In the genomic region with DNA sequence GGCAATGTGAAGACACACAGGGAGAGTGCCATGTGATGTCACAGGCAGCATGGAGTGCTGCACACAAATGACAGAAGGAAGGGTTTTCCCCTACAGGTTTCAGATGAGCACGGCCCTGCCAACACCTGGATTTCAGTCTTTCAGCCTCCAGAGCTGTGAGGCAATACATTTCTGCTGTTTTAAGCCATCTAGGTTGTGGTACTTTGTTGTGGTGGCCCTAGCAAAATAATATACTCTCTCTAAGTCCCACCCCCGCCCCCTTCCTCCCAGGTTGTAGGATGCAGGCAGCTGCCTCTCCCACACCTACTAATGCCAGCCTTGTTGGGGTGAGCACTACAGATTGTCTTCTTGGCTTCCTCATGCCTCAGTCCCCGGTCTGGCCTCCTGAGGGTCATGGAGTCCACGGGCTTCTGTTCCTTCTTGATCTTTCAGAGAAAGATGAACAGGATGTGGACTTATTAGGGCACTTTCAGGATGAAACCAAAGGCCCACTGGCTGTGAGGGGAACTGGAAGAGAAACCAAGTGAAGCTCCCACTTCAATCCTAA, we compare ENCODE assay signal across 9 cellular contexts.
A peak's percentile ranks its signal among the peaks of the same experiment; 100 is the strongest.
DNase-seq lines count a peak whose midpoint lies in the region; ATAC-seq and TF ChIP-seq lines count a peak whose summit lies in the region.
"Had no signal": no experiment of that assay in that cellular context is flagged by ENCODE, and none has a peak within 500 bp of the region (broad histone marks: within the 10 kb centered on the region; RNA-seq: fewer than 3 reads in every experiment).

No MANE protein-coding gene starts in this region.

- H3K9me3 Mint-ChIP-seq in activated B cell treated with CpG ODN at 0.5 μM for 24 hours, result no peaks in the 10 kb centered on the region
- no peaks in the 10 kb centered on the region for H3K9me3 Mint-ChIP-seq in Caco-2 (ENCODE audit: unreplicated experiment)

- intact Hi-C loops in activated B cell treated with CpG ODN at 0.5 μM for 24 hours (cut with micrococcal nuclease) (no loop called here), Caco-2 (cut with micrococcal nuclease; ENCODE audit: unreplicated experiment) (no loop called here)

- POLR2A ChIA-PET in activated B cell treated with CpG ODN at 0.5 μM for 24 hours (lab: Charles Lee), result no interaction called here
- POLR2A ChIA-PET in Caco-2 (lab: Charles Lee), result no interaction called here

- H3K27ac Mint-ChIP-seq in activated B cell treated with CpG ODN at 0.5 μM for 24 hours (no peak overlapping the region), Caco-2 (ENCODE audit: unreplicated experiment) (no peak overlapping the region)

- H3K36me3 Mint-ChIP-seq in activated B cell treated with CpG ODN at 0.5 μM for 24 hours (ENCODE audit: low read depth) (no peaks in the 10 kb centered on the region), Caco-2 (ENCODE audit: insufficient read depth, unreplicated experiment) (no peaks in the 10 kb centered on the region)

- BruUV-seq in Caco-2 (replicated peaks; lab: Mats Ljungman, UMichigan), result no TSS peak

- TF ChIP-seq CTCF in GM12864 (IDR thresholded peaks at IDR 0.05; ENCODE audit: low read depth, low read length, missing control alignments) (no peak), activated B cell treated with CpG ODN at 0.5 μM for 24 hours (IDR thresholded peaks at IDR 0.05) (no peak), Caco-2 (IDR thresholded peaks at IDR 0.05; ENCODE audit: insufficient read depth in 1 of 2, low read depth in 1 of 2, low read length in 1 of 2, severe bottlenecking in 1 of 2, unreplicated experiment in 1 of 2) (no peak)

- H3K9me3 ChIP-seq in Caco-2, result no peaks in the 10 kb centered on the region

- no peaks in the 10 kb centered on the region for H3K36me3 ChIP-seq in Caco-2 (ENCODE audit: control insufficient read depth, insufficient read depth, low read length)

- ATAC-seq in GM19351 (IDR thresholded peaks at IDR 0.05; ENCODE audit: unreplicated experiment), result peak; percentile 98
- ATAC-seq in HG02973 (IDR thresholded peaks at IDR 0.05; ENCODE audit: unreplicated experiment), result peak; percentile 98
- peak; percentile 73 for ATAC-seq in activated B cell treated with CpG ODN at 0.5 μM for 24 hours (ENCODE audit: low read depth)

- H3K27me3 ChIP-seq in Caco-2 (replicated peaks; ENCODE audit: control insufficient read depth, insufficient read depth, low read length), result no peaks in the 10 kb centered on the region

- H3K4me3 Mint-ChIP-seq in activated B cell treated with CpG ODN at 0.5 μM for 24 hours (no peak overlapping the region), Caco-2 (ENCODE audit: unreplicated experiment) (no peak overlapping the region)

- H3K4me1 Mint-ChIP-seq in activated B cell treated with CpG ODN at 0.5 μM for 24 hours (peaks cover 2% of the 10 kb centered on the region), Caco-2 (ENCODE audit: low read depth, unreplicated experiment) (no peaks in the 10 kb centered on the region)

- H3K27me3 Mint-ChIP-seq in activated B cell treated with CpG ODN at 0.5 μM for 24 hours, result peaks cover 4% of the 10 kb centered on the region
- H3K27me3 Mint-ChIP-seq in Caco-2 (ENCODE audit: insufficient read depth, unreplicated experiment), result peaks cover 8% of the 10 kb centered on the region

- no peak overlapping the region for H3K4me3 ChIP-seq in GM12864 (ENCODE audit: low read depth, low read length)
- H3K4me3 ChIP-seq in Caco-2 (ENCODE audit: low read depth, low read length), result no peak overlapping the region

- DNase-seq in GM12864 (ENCODE audit: low read depth) (peak; percentile 64), activated B cell treated with CpG ODN at 0.5 μM for 24 hours (no peak), NCI-H1105 treated with DMSO at 0.1 percent for 48 hours (lab: John Stamatoyannopoulos, UW) (no peak), cerebellum (ENCODE audit: low spot score) (no peak), activated gamma-delta T cell (lab: John Stamatoyannopoulos, UW) (no peak), Caco-2 (no peak)
- DNase-seq: small intestine had no signal

- H3K4me1 ChIP-seq in Caco-2, result no peaks in the 10 kb centered on the region

- CTCF ChIA-PET in activated B cell treated with CpG ODN at 0.5 μM for 24 hours (lab: Charles Lee) (interaction anchor here (1.4 kb wide), 1 partner anchor 16 kb away, joined by 3 read pairs; no protein-coding TSS in a partner anchor), Caco-2 (lab: Charles Lee) (no interaction called here)
